In the genomic region with DNA sequence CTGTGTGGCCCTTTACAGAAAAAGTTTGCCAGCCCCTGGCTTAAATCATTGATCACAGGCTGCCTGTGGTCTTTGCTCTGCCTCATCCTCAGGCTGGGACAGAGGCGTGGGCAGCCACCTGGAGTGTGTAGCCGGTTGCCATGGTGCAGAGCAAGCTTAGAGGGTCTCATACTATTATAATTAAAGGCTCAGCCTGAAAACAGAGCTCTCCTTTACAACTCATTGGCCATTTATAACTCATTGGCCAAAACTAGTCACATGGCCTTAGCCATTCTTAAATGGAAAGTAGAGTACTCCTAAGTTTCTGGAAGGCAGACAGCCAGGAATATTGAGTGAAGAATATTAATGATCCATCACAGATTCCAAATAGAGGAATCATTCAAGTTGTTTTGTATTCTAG, we compare ENCODE assay signal across 9 cellular contexts. TPM values are rescaled to one million over a fixed set of nuclear protein-coding genes. Genes with fewer than 3 reads are reported as not detected.
A peak's percentile ranks its signal among the peaks of the same experiment; 100 is the strongest.
DNase-seq lines count a peak whose midpoint lies in the region; TF ChIP-seq lines count a peak whose summit lies in the region.
"Had no signal": no experiment of that assay in that cellular context is flagged by ENCODE, and none has a peak within 500 bp of the region (broad histone marks: within the 10 kb centered on the region; RNA-seq: fewer than 3 reads in every experiment).

No MANE protein-coding gene starts in this region.

- H3F3A ChIP-seq in GM23248 (ENCODE audit: insufficient read depth), result peaks cover 17% of the 10 kb centered on the region

- no peaks in the 10 kb centered on the region for H3K9me3 Mint-ChIP-seq in activated naive CD8-positive, alpha-beta T cell (ENCODE audit: low read depth)

- no peak for DNase-seq in BE2C
- peak; percentile 14 for DNase-seq in GM23248
- DNase-seq in NOMO-1 (lab: John Stamatoyannopoulos, UW; ENCODE audit: unreplicated experiment in 2 of 2), result no peak
- no peak for DNase-seq in substantia nigra (lab: John Stamatoyannopoulos, UW)
- no peak for DNase-seq in iPS-NIHi11 (ENCODE audit: low spot score)
- no peak for DNase-seq in putamen (ENCODE audit: low spot score)
- DNase-seq: GDM1 had no signal

- 95 to 96% methylated on average over 2 of the region's 2 CpGs for WGBS in GM23248 (ENCODE audit: low coverage in 1 of 2, low lambda C conversion rate in 2 of 2, missing lambda C conversion rate in 2 of 2), 2 experiments

- H3K36me3 Mint-ChIP-seq in activated naive CD8-positive, alpha-beta T cell, result peaks cover 25% of the 10 kb centered on the region

- H3K27me3 ChIP-seq in BE2C (no peaks in the 10 kb centered on the region), GM23248 (replicated peaks; ENCODE audit: insufficient read depth) (no peaks in the 10 kb centered on the region), muscle layer of duodenum (ENCODE audit: low read depth, low read length) (no peaks in the 10 kb centered on the region)

- H3K4me3 Mint-ChIP-seq in activated naive CD8-positive, alpha-beta T cell, result peak overlapping the region; percentile 98

- H3K36me3 ChIP-seq in BE2C (peaks cover 68% of the 10 kb centered on the region), GM23248 (ENCODE audit: low read depth) (peaks cover 56% of the 10 kb centered on the region), muscle layer of duodenum (ENCODE audit: control insufficient read depth in 1 of 2, insufficient read depth in 2 of 2, low read length in 2 of 2) (peaks cover 41 to 50% of the 10 kb centered on the region in 2 donors)

- H3K27ac ChIP-seq in GM23248 (no peak overlapping the region), muscle layer of duodenum (ENCODE audit: low read length) (no peak overlapping the region), substantia nigra (ENCODE audit: low read depth, low read length, poor library complexity, severe bottlenecking) (no peak overlapping the region)

- no peaks in the 10 kb centered on the region for H3K4me1 ChIP-seq in BE2C
- H3K4me1 ChIP-seq in GM23248 (ENCODE audit: insufficient read depth), result peaks cover 21% of the 10 kb centered on the region
- H3K4me1 ChIP-seq in muscle layer of duodenum (ENCODE audit: control insufficient read depth in 1 of 2, insufficient read depth in 2 of 2, low read length in 2 of 2), result peaks cover 17 to 47% of the 10 kb centered on the region in 2 donors

- H3K9me3 ChIP-seq in BE2C (no peaks in the 10 kb centered on the region), GM23248 (ENCODE audit: low read depth) (no peaks in the 10 kb centered on the region), muscle layer of duodenum (ENCODE audit: control insufficient read depth in 1 of 2, low read length in 2 of 2) (no peaks in the 10 kb centered on the region)

- H3K27ac Mint-ChIP-seq in activated naive CD8-positive, alpha-beta T cell, result peak overlapping the region; percentile 50

- in situ Hi-C loops in GM23248 (cut with MboI), result no loop called here

- TF ChIP-seq CTCF in BE2C (IDR thresholded peaks at IDR 0.05; ENCODE audit: low read depth, low read length), result no peak

- H3K27me3 Mint-ChIP-seq in activated naive CD8-positive, alpha-beta T cell, result no peaks in the 10 kb centered on the region

- no peaks in the 10 kb centered on the region for H3K9me2 ChIP-seq in GM23248 (ENCODE audit: insufficient read depth)

- H3K79me2 ChIP-seq in GM23248 (ENCODE audit: insufficient read depth), result peaks cover 80% of the 10 kb centered on the region

- H3K4me3 ChIP-seq in BE2C (ENCODE audit: low read depth, low read length) (peak overlapping the region; percentile 96; the same call in 1 of the 2 replicates), GM23248 (peak overlapping the region; percentile 94), muscle layer of duodenum (ENCODE audit: low read depth in 1 of 2, low read length in 2 of 2) (peak overlapping the region; percentile 79 to 92)

- peak overlapping the region; percentile 93 for H3K4me2 ChIP-seq in GM23248 (ENCODE audit: unreplicated experiment)

- H2AFZ ChIP-seq in GM23248, result no peak overlapping the region

- H4K20me1 ChIP-seq in GM23248 (ENCODE audit: insufficient read depth), result no peaks in the 10 kb centered on the region

- peak overlapping the region; percentile 98; the same call in 1 of the 2 replicates for H3K9ac ChIP-seq in GM23248

- peaks cover 68% of the 10 kb centered on the region for H3K4me1 Mint-ChIP-seq in activated naive CD8-positive, alpha-beta T cell (ENCODE audit: low read depth)

RNA-seq across cellular contexts. Expression of gene HSP90B1, which starts 3.0 kb away (rescaled TPM):
- polyA plus RNA-seq in BE2C (2012; ENCODE audit: insufficient read depth, insufficient read length, low read depth), result 228 TPM
- total RNA-seq in GM23248 (2014; rRNA removed; shearing (Covaris generic)), result 477 and 555 TPM in 2 replicates
- polyA plus RNA-seq in GM23248 (2016; fragmentation: Nextera tagmentation; extraction: Ambion mirVana), result 969 and 998 TPM in 2 replicates

RNA-seq across cellular contexts. Expression of gene TDG, which starts 32.4 kb away (rescaled TPM):
- polyA plus RNA-seq in BE2C (2012; ENCODE audit: insufficient read depth, insufficient read length, low read depth), result 27.5 TPM
- total RNA-seq in GM23248 (2014; rRNA removed; shearing (Covaris generic)), result 22.8 and 24.0 TPM in 2 replicates
- polyA plus RNA-seq in GM23248 (2016; fragmentation: Nextera tagmentation; extraction: Ambion mirVana), result 25.5 and 28.5 TPM in 2 replicates
